ENCODE assay signal across 12 cellular contexts in genomic region chr5:128062172-128062746, GRCh38. TPM values are rescaled to one million over a fixed set of nuclear protein-coding genes. Genes with fewer than 3 reads are reported as not detected.
A peak's percentile ranks its signal among the peaks of the same experiment; 100 is the strongest.
DNase-seq lines count a peak whose midpoint lies in the region; TF ChIP-seq lines count a peak whose summit lies in the region.
"Had no signal": no experiment of that assay in that cellular context is flagged by ENCODE, and none has a peak within 500 bp of the region (broad histone marks: within the 10 kb centered on the region; RNA-seq: fewer than 3 reads in every experiment).

No MANE protein-coding gene starts in this region.

- H3K9me3 ChIP-seq in adipocyte (ENCODE audit: control insufficient read depth, low read length) (no peaks in the 10 kb centered on the region), WERI-Rb-1 (ENCODE audit: severe bottlenecking) (no peaks in the 10 kb centered on the region)
- H3K9me3 ChIP-seq: ovary had no signal

- no peak overlapping the region for H3K9ac ChIP-seq in adipocyte (ENCODE audit: low read length)

- TF ChIP-seq CTCF in fibroblast of mammary gland (conservative IDR thresholded peaks at IDR 0.05; ENCODE audit: control insufficient read depth, insufficient read depth, low read depth, low read length): no peak
- TF ChIP-seq CTCF in WERI-Rb-1 (IDR thresholded peaks at IDR 0.05; ENCODE audit: low read depth, low read length): no peak

- H3K36me3 ChIP-seq in adipocyte (ENCODE audit: control insufficient read depth, insufficient read depth, low read length, severe bottlenecking) (peaks cover 12% of the 10 kb centered on the region), WERI-Rb-1 (no peaks in the 10 kb centered on the region)
- H3K36me3 ChIP-seq: ovary had no signal

- no peak overlapping the region for H3K27ac ChIP-seq in caudate nucleus (ENCODE audit: low read depth, low read length)
- H3K27ac ChIP-seq in WERI-Rb-1: no peak overlapping the region
- H3K27ac ChIP-seq: ovary, SK-N-MC had no signal

- no peaks in the 10 kb centered on the region for H3K27me3 ChIP-seq in adipocyte (replicated peaks; ENCODE audit: control insufficient read depth, insufficient read depth, low read length)
- no peaks in the 10 kb centered on the region for H3K27me3 ChIP-seq in WERI-Rb-1 (ENCODE audit: insufficient read depth, low read depth, severe bottlenecking)
- H3K27me3 ChIP-seq: ovary had no signal

- DNase-seq in GM03348 (ENCODE audit: low spot score) (peak; percentile 59), adipocyte (ENCODE audit: low read depth) (peak; percentile 63), fibroblast of mammary gland (ENCODE audit: low read depth) (peak; percentile 67), renal cortical epithelial cell (ENCODE audit: low read depth) (peak; percentile 95), caudate nucleus (lab: John Stamatoyannopoulos, UW) (no peak), WERI-Rb-1 (no peak), H4 (ENCODE audit: low spot score) (no peak), HUDEP-2 (lab: John Stamatoyannopoulos, UW; ENCODE audit: unreplicated experiment in 76 of 76) (no peak)
- DNase-seq: CD8-positive, alpha-beta memory T cell; NCI-H1417 treated with DMSO at 0.1 percent for 48 hours; ovary had no signal

- H3K4me3 ChIP-seq in adipocyte (ENCODE audit: low read length) (no peak overlapping the region), fibroblast of mammary gland (ENCODE audit: control insufficient read depth, low read depth, low read length) (no peak overlapping the region), WERI-Rb-1 (ENCODE audit: low read depth, low read length) (no peak overlapping the region)
- H3K4me3 ChIP-seq: ovary, SK-N-MC had no signal

- peaks cover 10% of the 10 kb centered on the region for H3K4me1 ChIP-seq in adipocyte (ENCODE audit: control insufficient read depth, insufficient read depth, low read length)

RNA-seq across cellular contexts. Expression of gene SLC12A2, which starts 21.3 kb away (rescaled TPM):
- total RNA-seq in renal cortical epithelial cell: 31.6 and 41.3 TPM in 2 replicates
- 15.2 and 17.1 TPM in 2 replicates for total RNA-seq in H4 (2014; rRNA removed; shearing (Covaris generic))

Comparison
In these comparisons a context has a peak if more than half of its experiments do, and no peak if none do; other contexts are left out.
1. DNase-seq: peak in GM03348 (single experiment), adipocyte (single experiment), fibroblast of mammary gland (single experiment) and renal cortical epithelial cell (single experiment); none in caudate nucleus (0 of 61), WERI-Rb-1 (single experiment), H4 (single experiment) and HUDEP-2 (0 of 76).